ENCODE assay signal across 9 cellular contexts in genomic region chr22:35477911-35478582, GRCh38.
A peak's percentile ranks its signal among the peaks of the same experiment; 100 is the strongest.
DNase-seq lines count a peak whose midpoint lies in the region; ATAC-seq and TF ChIP-seq lines count a peak whose summit lies in the region.
"Had no signal": no experiment of that assay in that cellular context is flagged by ENCODE, and none has a peak within 500 bp of the region (broad histone marks: within the 10 kb centered on the region; RNA-seq: fewer than 3 reads in every experiment).

No MANE protein-coding gene starts in this region.

- POLR2A ChIA-PET in Panc1 (lab: Charles Lee) = no interaction called here

- TF ChIP-seq EP300 in gastroesophageal sphincter (IDR thresholded peaks at IDR 0.05) (no peak), stomach (IDR thresholded peaks at IDR 0.05) (no peak)

- TF ChIP-seq POLR2A in gastroesophageal sphincter (IDR thresholded peaks at IDR 0.05) (no peak), stomach (IDR thresholded peaks at IDR 0.05) (no peak)

- 10 to 35% methylated on average over 2 to 4 of the region's 11 CpGs for WGBS in gastroesophageal sphincter (ENCODE audit: low coverage in 1 of 2), 2 donors
- WGBS in stomach, 5 donors = 24 to 37% (median 29%) methylated on average over 11 of the region's 11 CpGs

- in situ Hi-C loops in Panc1 (cut with HindIII; ENCODE audit: low pct_unique_long_range_greater_than_20kb, low sequenced_read_pairs) = no loop called here

- H3K4me3 ChIP-seq in Panc1 (ENCODE audit: low read depth in 2 of 2, low read length in 2 of 2) = no peak overlapping the region
- no peak overlapping the region for H3K4me3 ChIP-seq in gastroesophageal sphincter
- no peak overlapping the region for H3K4me3 ChIP-seq in stomach
- no peak overlapping the region for H3K4me3 ChIP-seq in H7 (ENCODE audit: insufficient read depth, low read depth, low read length)

- no peaks in the 10 kb centered on the region for H3K9me3 ChIP-seq in Panc1 (ENCODE audit: control insufficient read depth, insufficient read depth, low read depth, low read length)
- H3K9me3 ChIP-seq in gastroesophageal sphincter = no peaks in the 10 kb centered on the region
- H3K9me3 ChIP-seq in stomach = no peaks in the 10 kb centered on the region
- H3K9me3 ChIP-seq: neutrophil had no signal

- no peaks in the 10 kb centered on the region for H3K27me3 ChIP-seq in Panc1 (ENCODE audit: control insufficient read depth, insufficient read depth, low read length)
- no peaks in the 10 kb centered on the region for H3K27me3 ChIP-seq in gastroesophageal sphincter
- H3K27me3 ChIP-seq in stomach = peaks cover 0 to 7% (median 0%) of the 10 kb centered on the region in 3 donors
- no peaks in the 10 kb centered on the region for H3K27me3 ChIP-seq in H7 (ENCODE audit: control insufficient read depth, insufficient read depth, low read length)

- H3K36me3 ChIP-seq in Panc1 (ENCODE audit: control insufficient read depth, insufficient read depth, low read length) (no peaks in the 10 kb centered on the region), gastroesophageal sphincter (no peaks in the 10 kb centered on the region), stomach (no peaks in the 10 kb centered on the region), H7 (replicated peaks; ENCODE audit: control insufficient read depth, insufficient read depth, low read length) (no peaks in the 10 kb centered on the region)
- H3K36me3 ChIP-seq: neutrophil had no signal

- BruUV-seq in Panc1 (replicated peaks; lab: Mats Ljungman, UMichigan) = no TSS peak

- DNase-seq in Right ventricle myocardium inferior (ENCODE audit: missing footprints) (no peak), cardiac septum (ENCODE audit: low spot score) (no peak), Panc1 (ENCODE audit: low read depth, low spot score) (no peak), stomach (no peak), H7 (no peak)

- intact Hi-C loops in Right ventricle myocardium inferior (cut with DNase I) (no loop called here), cardiac septum (cut with DNase I) (loop anchor here (5.0 kb wide), 1 partner anchor 54 kb away; no protein-coding TSS in a partner anchor), Panc1 (cut with micrococcal nuclease; ENCODE audit: unreplicated experiment) (no loop called here), stomach (cut with DNase I; ENCODE audit: low total_unique reads) (no loop called here)

- TF ChIP-seq CTCF in Panc1 (IDR thresholded peaks at IDR 0.05) (no peak), gastroesophageal sphincter (IDR thresholded peaks at IDR 0.05) (no peak), stomach (IDR thresholded peaks at IDR 0.05) (no peak)

- ATAC-seq in Right ventricle myocardium inferior (peak; percentile 52), Panc1 (peak; percentile 44; the same call in 1 of the 2 replicates), gastroesophageal sphincter (peak; percentile 80), HG02798 (IDR thresholded peaks at IDR 0.05; ENCODE audit: poor library complexity, unreplicated experiment) (no peak), GM21367 (IDR thresholded peaks at IDR 0.05; ENCODE audit: unreplicated experiment) (no peak)

- H3K27ac ChIP-seq in Panc1 (ENCODE audit: low read length) (no peak overlapping the region), gastroesophageal sphincter (peak overlapping the region in 3 of 4 donors; percentile 56 to 71 (median 64)), stomach (peak overlapping the region in 4 of 5 donors; percentile 42 to 69 (median 52))
- H3K27ac ChIP-seq: neutrophil had no signal

- no peaks in the 10 kb centered on the region for H3K4me1 ChIP-seq in Panc1 (ENCODE audit: control insufficient read depth, insufficient read depth, low read length)
- peaks cover 3 to 47% (median 21%) of the 10 kb centered on the region in 3 donors for H3K4me1 ChIP-seq in gastroesophageal sphincter
- H3K4me1 ChIP-seq in stomach = peaks cover 26 to 48% (median 38%) of the 10 kb centered on the region in 4 donors

- CTCF ChIA-PET in Panc1 (lab: Charles Lee) = no interaction called here

Comparison
In these comparisons a context has a peak if more than half of its experiments do, and no peak if none do; other contexts are left out.
1. ATAC-seq: peak in Right ventricle myocardium inferior (single experiment), Panc1 (single experiment) and gastroesophageal sphincter (single experiment); none in HG02798 (single experiment) and GM21367 (single experiment).